Comparison of ENCODE assay signal across 25 cellular contexts in genomic region chrX:40073439-40074054, GRCh38.
"Had no signal": no experiment of that assay in that cellular context is flagged by ENCODE, and none has a peak within 500 bp of the region (broad histone marks: within the 10 kb centered on the region; RNA-seq: fewer than 3 reads in every experiment).

No MANE protein-coding gene starts in this region.

- H3K9me3 ChIP-seq: colonic mucosa, gastroesophageal sphincter, heart left ventricle, neutrophil, pancreas, suprapubic skin, transverse colon, vagina had no signal

- H3K9me3 Mint-ChIP-seq: dendritic cell treated with granulocyte-macrophage colony-stimulating factor and Interleukin-4, amounts not matched to agents 40 ng/mL and 50 ng/mL, for 4 days; memory B cell; natural killer cell; stimulated activated naive CD8-positive, alpha-beta T cell treated with anti-CD3 and anti-CD28 coated beads, Interleukin-15, amount 100 ng/mL, for 72 hours had no signal

- H3K4me3 ChIP-seq: colonic mucosa, gastroesophageal sphincter, heart left ventricle, hepatocyte, lung, pancreas, suprapubic skin, transverse colon, vagina had no signal

- H3K4me1 ChIP-seq: colonic mucosa, pancreas, suprapubic skin, transverse colon, vagina had no signal

- H3K27ac ChIP-seq: colonic mucosa, epithelial cell of prostate, gastroesophageal sphincter, heart left ventricle, hepatocyte, neutrophil, pancreas, suprapubic skin, transverse colon, vagina had no signal

- H3K27me3 ChIP-seq: colonic mucosa, gastroesophageal sphincter, hepatocyte, neutrophil, pancreas, suprapubic skin, transverse colon, vagina had no signal

- FAIRE-seq: kidney, pancreas had no signal

- H3K27ac Mint-ChIP-seq: dendritic cell treated with granulocyte-macrophage colony-stimulating factor and Interleukin-4, amounts not matched to agents 40 ng/mL and 50 ng/mL, for 4 days; endodermal cell; memory B cell; natural killer cell; stimulated activated naive CD8-positive, alpha-beta T cell treated with anti-CD3 and anti-CD28 coated beads, Interleukin-15, amount 100 ng/mL, for 72 hours had no signal

- H3K27me3 Mint-ChIP-seq: memory B cell; stimulated activated naive CD8-positive, alpha-beta T cell treated with anti-CD3 and anti-CD28 coated beads, Interleukin-15, amount 100 ng/mL, for 72 hours had no signal

- ATAC-seq: esophagus mucosa; gastroesophageal sphincter; heart left ventricle; left lobe of liver; natural killer cell; pancreas; sciatic nerve; stimulated activated naive CD8-positive, alpha-beta T cell treated with anti-CD3 and anti-CD28 coated beads, Interleukin-15, amount 100 ng/mL, for 72 hours had no signal

- H3K36me3 ChIP-seq: colonic mucosa, vagina had no signal

- DNase-seq: colonic mucosa; effector CD8-positive, alpha-beta T cell; endodermal cell; foreskin fibroblast; heart left ventricle; kidney; natural killer cell; stimulated activated CD4-positive, alpha-beta T cell treated with anti-CD3 and anti-CD28 coated beads, Interleukin-15, amount 100 ng/mL, for 24 hours; stimulated activated CD4-positive, alpha-beta T cell treated with anti-CD3 and anti-CD28 coated beads, Interleukin-2, amount 100 ng/mL, for 48 hours; stimulated activated naive CD4-positive, alpha-beta T cell; stimulated activated naive CD8-positive, alpha-beta T cell treated with anti-CD3 and anti-CD28 coated beads, Interleukin-15, amount 100 ng/mL, for 72 hours; transverse colon had no signal

- H3K4me3 Mint-ChIP-seq: dendritic cell treated with granulocyte-macrophage colony-stimulating factor and Interleukin-4, amounts not matched to agents 40 ng/mL and 50 ng/mL, for 4 days; endodermal cell; memory B cell; natural killer cell; stimulated activated naive CD8-positive, alpha-beta T cell treated with anti-CD3 and anti-CD28 coated beads, Interleukin-15, amount 100 ng/mL, for 72 hours had no signal
